In the genomic region with DNA sequence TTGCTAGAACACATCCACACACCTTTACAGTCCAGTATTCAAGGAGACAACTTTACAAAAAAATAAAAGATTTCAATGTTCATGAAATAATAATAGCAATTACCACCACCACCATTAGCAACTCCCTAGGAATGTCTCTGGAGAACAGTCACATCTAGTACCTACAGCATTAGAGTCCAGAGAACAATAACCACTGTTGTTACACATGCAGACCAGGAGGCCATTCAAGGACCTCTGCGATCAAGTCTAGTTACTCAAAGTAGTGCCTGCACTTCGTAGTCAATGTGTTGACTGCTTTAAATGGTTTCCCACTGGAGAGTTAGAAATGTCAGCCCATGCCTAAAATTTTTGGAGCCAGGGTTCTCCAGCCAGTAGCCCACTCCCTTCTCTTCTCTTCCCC, we compare ENCODE assay signal across 27 cellular contexts.
"Had no signal": no experiment of that assay in that cellular context is flagged by ENCODE, and none has a peak within 500 bp of the region (broad histone marks: within the 10 kb centered on the region; RNA-seq: fewer than 3 reads in every experiment).

No MANE protein-coding gene starts in this region.

- H3K4me1 ChIP-seq: colonic mucosa, prostate gland, right atrium auricular region, spleen, tibial nerve, upper lobe of left lung, uterus had no signal

- H3K27me3 ChIP-seq: colonic mucosa, esophagus muscularis mucosa, right atrium auricular region, sigmoid colon, spleen, tibial nerve, upper lobe of left lung, uterus had no signal

- H3K9me3 ChIP-seq: colonic mucosa, esophagus muscularis mucosa, prostate gland, right atrium auricular region, sigmoid colon, thoracic aorta, upper lobe of left lung, uterus had no signal

- H3K4me3 ChIP-seq: colonic mucosa, esophagus muscularis mucosa, lung, prostate gland, right atrium auricular region, sigmoid colon, skin epidermis, spleen, thoracic aorta, tibial nerve, upper lobe of left lung, uterus had no signal

- H3K36me3 ChIP-seq: colonic mucosa, esophagus muscularis mucosa, prostate gland, right atrium auricular region, sigmoid colon, spleen, thoracic aorta, tibial nerve, upper lobe of left lung, uterus had no signal

- DNase-seq: colonic mucosa; effector CD8-positive, alpha-beta T cell; endodermal cell; foreskin melanocyte; glutamatergic neuron; hypothalamus; immature natural killer cell; mesenchymal stem cell; midbrain; naive thymus-derived CD4-positive, alpha-beta T cell; nephron progenitor cell; nucleus accumbens; sigmoid colon; spleen; stimulated activated CD4-positive, alpha-beta T cell treated with anti-CD3 and anti-CD28 coated beads, Interleukin-2, amount 100 ng/mL, for 48 hours; stimulated activated naive B cell treated with anti-CD40 and anti-IgM and Interleukin-4, amounts not matched to agents 10 μg/mL and 1 μg/mL and 100 μg/mL, for 72 hours; upper lobe of left lung; uterus had no signal

- FAIRE-seq: keratinocyte had no signal

- ATAC-seq: left lobe of liver; naive thymus-derived CD4-positive, alpha-beta T cell; stimulated activated naive B cell treated with anti-CD40 and anti-IgM and Interleukin-4, amounts not matched to agents 10 μg/mL and 1 μg/mL and 100 μg/mL, for 72 hours had no signal

- H3K27ac ChIP-seq: colonic mucosa, esophagus muscularis mucosa, prostate gland, right atrium auricular region, sigmoid colon, skin epidermis, spleen, thoracic aorta, tibial nerve, upper lobe of left lung, uterus had no signal
